Comparison of ENCODE assay signal across 2 cellular contexts in genomic region chr10:96344178-96344577, GRCh38.
TF ChIP-seq lines count a peak whose summit lies in the region.

No MANE protein-coding gene starts in this region.

TF ChIP-seq in H1, 55 proteins besides CTCF, POLR2A, EP300 and RAD21:
- no peak for TF ChIP-seq BCL11A (IDR thresholded peaks at IDR 0.05; ENCODE audit: low read depth in 2 of 2, low read length in 2 of 2)
- no peak for TF ChIP-seq CREB1 (IDR thresholded peaks at IDR 0.05)
- TF ChIP-seq EZH2 (IDR thresholded peaks at IDR 0.05; ENCODE audit: low read depth, low read length, severe bottlenecking): no peak
- no peak for TF ChIP-seq KDM5A (IDR thresholded peaks at IDR 0.05; ENCODE audit: low read length)
- TF ChIP-seq TAF7 (optimal IDR thresholded peaks at IDR 0.05; ENCODE audit: borderline replicate concordance, low read depth, low read length): no peak
- TF ChIP-seq EGR1 (IDR thresholded peaks at IDR 0.05; ENCODE audit: borderline replicate concordance, low read depth, low read length): no peak
- no peak for TF ChIP-seq SAP30 (IDR thresholded peaks at IDR 0.05; ENCODE audit: insufficient read depth, insufficient replicate concordance, low read length)
- TF ChIP-seq E2F6 (IDR thresholded peaks at IDR 0.05): no peak
- TF ChIP-seq SRF (IDR thresholded peaks at IDR 0.05; ENCODE audit: low read depth, low read length): no peak
- TF ChIP-seq, protein P1, sequence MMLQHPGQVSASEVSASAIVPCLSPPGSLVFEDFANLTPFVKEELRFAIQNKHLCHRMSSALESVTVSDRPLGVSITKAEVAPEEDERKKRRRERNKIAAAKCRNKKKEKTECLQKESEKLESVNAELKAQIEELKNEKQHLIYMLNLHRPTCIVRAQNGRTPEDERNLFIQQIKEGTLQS (IDR thresholded peaks at IDR 0.05; ENCODE audit: insufficient read depth, low read depth, low read length): no peak
TF ChIP-seq in H1: peak in this region for 0.

TF ChIP-seq in HepG2, 621 proteins besides CTCF, POLR2A, EP300 and RAD21:
- TF ChIP-seq ZNF674 (CRISPR knock-in tag; IDR thresholded peaks at IDR 0.05; ENCODE audit: low read depth): no peak
- TF ChIP-seq NCOA5 (CRISPR knock-in tag; IDR thresholded peaks at IDR 0.05): no peak
- no peak for TF ChIP-seq NFKBIZ (CRISPR knock-in tag; IDR thresholded peaks at IDR 0.05)
- no peak for TF ChIP-seq ZC3H13 (CRISPR knock-in tag; IDR thresholded peaks at IDR 0.05)
- TF ChIP-seq ZNF530 (CRISPR knock-in tag; IDR thresholded peaks at IDR 0.05; ENCODE audit: low read depth): no peak
- no peak for TF ChIP-seq NCOR1 (IDR thresholded peaks at IDR 0.05; ENCODE audit: borderline replicate concordance, low read length)
